ENCODE assay signal across 20 cellular contexts in genomic region chr13:112785419-112785856, GRCh38.
DNase-seq lines count a peak whose midpoint lies in the region; ATAC-seq and TF ChIP-seq lines count a peak whose summit lies in the region.
"Had no signal": no experiment of that assay in that cellular context is flagged by ENCODE, and none has a peak within 500 bp of the region (broad histone marks: within the 10 kb centered on the region; RNA-seq: fewer than 3 reads in every experiment).

No MANE protein-coding gene starts in this region.

- H3K27me3 ChIP-seq in osteoblast (ENCODE audit: insufficient read depth, low read length), result no peaks in the 10 kb centered on the region
- H3K27me3 ChIP-seq: BLaER1 treated with 17β-estradiol and CSF1 and Interleukin-3, amounts not matched to agents 10 nM and 100 nM; Peyer's patch; SJSA1 had no signal

- H3K4me3 ChIP-seq in osteoblast (ENCODE audit: insufficient read depth, low read length), result no peak overlapping the region
- H3K4me3 ChIP-seq: BLaER1 treated with 17β-estradiol and CSF1 and Interleukin-3, amounts not matched to agents 10 nM and 100 nM; Peyer's patch; SJSA1 had no signal

- peak; percentile 57 for DNase-seq in activated effector memory CD4-positive, alpha-beta T cell treated with anti-CD3 and anti-CD28 coated beads, Interleukin-2, amount 50 U/mL, for 16 hours
- DNase-seq in activated effector memory CD4-positive, alpha-beta T cell treated with Interleukin-2 at 50 U/mL for 16 hours, result no peak
- DNase-seq in islet precursor cell (peak; percentile 31), osteoblast (ENCODE audit: insufficient read length, low spot score, missing footprints) (peak; percentile 76), DMS153 treated with DMSO at 0.1 percent for 48 hours (lab: John Stamatoyannopoulos, UW; ENCODE audit: unreplicated experiment) (no peak)
- DNase-seq: 8988T; CD4-positive, alpha-beta memory T cell; Kasumi-1; NCI-H1694; NCI-H2081; NCI-H2171; NCI-H345; NCI-H524; NCI-H774 had no signal

- H3K27ac ChIP-seq in osteoblast (ENCODE audit: low read depth, low read length), result no peak overlapping the region
- H3K27ac ChIP-seq: BLaER1 treated with 17β-estradiol and CSF1 and Interleukin-3, amounts not matched to agents 10 nM and 100 nM; Peyer's patch; SJSA1 had no signal

- no peaks in the 10 kb centered on the region for H3K9me3 ChIP-seq in osteoblast (ENCODE audit: low read depth, low read length)
- H3K9me3 ChIP-seq: Peyer's patch, SJSA1 had no signal

- ATAC-seq in GM21737 (IDR thresholded peaks at IDR 0.05; ENCODE audit: unreplicated experiment), result no peak
- ATAC-seq in HG03439 (IDR thresholded peaks at IDR 0.05; ENCODE audit: unreplicated experiment), result no peak
- ATAC-seq: Right ventricle myocardium inferior had no signal

- H3K4me2 ChIP-seq in osteoblast (ENCODE audit: insufficient read depth, low read length), result no peak overlapping the region
- H3K4me2 ChIP-seq: BLaER1 treated with 17β-estradiol and CSF1 and Interleukin-3, amounts not matched to agents 10 nM and 100 nM had no signal

- H3K36me3 ChIP-seq in osteoblast (ENCODE audit: insufficient read depth, low read length), result peaks cover 2% of the 10 kb centered on the region
- H3K36me3 ChIP-seq: SJSA1 had no signal

- no peaks in the 10 kb centered on the region for H3K4me1 ChIP-seq in osteoblast (ENCODE audit: insufficient read depth, low read length)
- H3K4me1 ChIP-seq: Peyer's patch had no signal

- H2AFZ ChIP-seq in osteoblast (ENCODE audit: low read length), result no peak overlapping the region

- H4K20me1 ChIP-seq in osteoblast (ENCODE audit: insufficient read depth, low read length), result no peaks in the 10 kb centered on the region

- H3K79me2 ChIP-seq in osteoblast (ENCODE audit: insufficient read depth, low read length), result no peaks in the 10 kb centered on the region

- TF ChIP-seq CTCF in osteoblast (IDR thresholded peaks at IDR 0.05; ENCODE audit: extremely low read depth, low read depth, low read length), result no peak

Comparison
In these comparisons a context has a peak if more than half of its experiments do, and no peak if none do; other contexts are left out.
1. DNase-seq: peak in activated effector memory CD4-positive, alpha-beta T cell treated with anti-CD3 and anti-CD28 coated beads, Interleukin-2, amount 50 U/mL, for 16 hours (single experiment), islet precursor cell (single experiment) and osteoblast (single experiment); none in activated effector memory CD4-positive, alpha-beta T cell treated with Interleukin-2 at 50 U/mL for 16 hours (single experiment) and DMS153 treated with DMSO at 0.1 percent for 48 hours (single experiment).